ENCODE assay signal across 13 cellular contexts in genomic region chr11:12187399-12187798, GRCh38.
DNase-seq lines count a peak whose midpoint lies in the region; ATAC-seq and TF ChIP-seq lines count a peak whose summit lies in the region.
"Had no signal": no experiment of that assay in that cellular context is flagged by ENCODE, and none has a peak within 500 bp of the region (broad histone marks: within the 10 kb centered on the region; RNA-seq: fewer than 3 reads in every experiment).

No MANE protein-coding gene starts in this region.

- H3K9me3 Mint-ChIP-seq in chondrocyte (ENCODE audit: low read depth): no peaks in the 10 kb centered on the region
- H3K9me3 Mint-ChIP-seq: activated B cell treated with CpG ODN at 0.5 μM for 24 hours; dendritic cell treated with granulocyte-macrophage colony-stimulating factor and Interleukin-4, amounts not matched to agents 40 ng/mL and 50 ng/mL, for 4 days had no signal

- no peaks in the 10 kb centered on the region for H3K9me3 ChIP-seq in SJSA1 (replicated peaks)
- H3K9me3 ChIP-seq: neutrophil had no signal

- DNase-seq in activated T-cell treated with anti-CD3 and anti-CD28 coated beads for 48 hours (ENCODE audit: low read depth): peak; percentile 61
- DNase-seq in activated T-cell treated with anti-CD3 and anti-CD28 coated beads, Interleukin-2, amount 50 U/mL, for 1 hour: no peak
- DNase-seq in SJSA1 (ENCODE audit: low read depth in 1 of 2, low spot score in 2 of 2): peak; percentile 78 to 88
- DNase-seq in chondrocyte (ENCODE audit: low spot score): no peak
- DNase-seq in stimulated activated CD8-positive, alpha-beta memory T cell treated with anti-CD3 and anti-CD28 coated beads, Interleukin-15, amount 100 ng/mL, for 48 hours (ENCODE audit: low read depth in 2 of 2): peak; percentile 50 to 73
- DNase-seq in NCI-H187 treated with DMSO at 0.1 percent for 48 hours (lab: John Stamatoyannopoulos, UW): no peak
- DNase-seq: activated B cell treated with CpG ODN at 0.5 μM for 24 hours, AML-193, hypothalamus had no signal

- ATAC-seq in GM21526 (IDR thresholded peaks at IDR 0.05; ENCODE audit: low FRiP score, unreplicated experiment) (no peak), GM18909 (IDR thresholded peaks at IDR 0.05; ENCODE audit: poor library complexity, unreplicated experiment) (no peak)

- H3K27ac Mint-ChIP-seq in chondrocyte (ENCODE audit: unreplicated experiment): peak overlapping the region; percentile 74
- H3K27ac Mint-ChIP-seq: activated B cell treated with CpG ODN at 0.5 μM for 24 hours; dendritic cell treated with granulocyte-macrophage colony-stimulating factor and Interleukin-4, amounts not matched to agents 40 ng/mL and 50 ng/mL, for 4 days had no signal

- H3K27me3 Mint-ChIP-seq in chondrocyte (ENCODE audit: low read depth): no peaks in the 10 kb centered on the region
- H3K27me3 Mint-ChIP-seq: activated B cell treated with CpG ODN at 0.5 μM for 24 hours; dendritic cell treated with granulocyte-macrophage colony-stimulating factor and Interleukin-4, amounts not matched to agents 40 ng/mL and 50 ng/mL, for 4 days had no signal

- no peak overlapping the region for H3K4me3 ChIP-seq in SJSA1

- H3K36me3 Mint-ChIP-seq in chondrocyte (ENCODE audit: low read depth): peaks cover 17% of the 10 kb centered on the region

- peaks cover 9% of the 10 kb centered on the region for H3K36me3 ChIP-seq in SJSA1
- H3K36me3 ChIP-seq: neutrophil had no signal

- peaks cover 64% of the 10 kb centered on the region for H3K4me1 Mint-ChIP-seq in chondrocyte (ENCODE audit: low read depth)

- peak overlapping the region; percentile 65 for H3K27ac ChIP-seq in SJSA1
- H3K27ac ChIP-seq: neutrophil had no signal

- H3K4me3 Mint-ChIP-seq in chondrocyte (ENCODE audit: unreplicated experiment): no peak overlapping the region
- H3K4me3 Mint-ChIP-seq: activated B cell treated with CpG ODN at 0.5 μM for 24 hours; dendritic cell treated with granulocyte-macrophage colony-stimulating factor and Interleukin-4, amounts not matched to agents 40 ng/mL and 50 ng/mL, for 4 days had no signal

- no peaks in the 10 kb centered on the region for H3K27me3 ChIP-seq in SJSA1 (replicated peaks)
- H3K27me3 ChIP-seq: neutrophil had no signal

- peaks cover 68% of the 10 kb centered on the region for H3K4me1 ChIP-seq in SJSA1 (replicated peaks)

- no peak for TF ChIP-seq CTCF in chondrocyte (IDR thresholded peaks at IDR 0.05)

Comparison
In these comparisons a context has a peak if more than half of its experiments do, and no peak if none do; other contexts are left out.
1. DNase-seq: peak in activated T-cell treated with anti-CD3 and anti-CD28 coated beads for 48 hours (single experiment), SJSA1 (2 of 2) and stimulated activated CD8-positive, alpha-beta memory T cell treated with anti-CD3 and anti-CD28 coated beads, Interleukin-15, amount 100 ng/mL, for 48 hours (2 of 2); none in activated T-cell treated with anti-CD3 and anti-CD28 coated beads, Interleukin-2, amount 50 U/mL, for 1 hour (single experiment), chondrocyte (single experiment) and NCI-H187 treated with DMSO at 0.1 percent for 48 hours (single experiment).